Comparison of ENCODE assay signal across 20 cellular contexts in the genomic region with DNA sequence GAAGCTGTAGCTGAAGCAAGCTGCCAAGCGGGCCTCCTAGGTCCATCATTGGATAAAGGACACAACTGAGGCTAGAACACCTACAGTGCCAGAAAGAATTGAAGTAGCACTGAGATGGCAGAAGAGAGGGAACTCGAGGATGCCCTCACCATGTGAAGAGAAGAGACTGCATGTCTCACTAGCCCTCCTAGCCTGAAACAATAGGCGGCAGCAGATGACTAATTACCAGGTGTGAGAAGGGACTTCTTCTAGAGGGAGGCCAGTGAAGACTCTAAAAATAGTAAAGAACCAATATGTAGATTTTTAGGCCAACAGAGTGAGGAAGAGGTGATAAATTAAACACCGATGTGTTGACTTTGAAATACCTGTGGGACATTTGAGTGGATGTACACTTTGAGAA. TPM values are rescaled to one million over a fixed set of nuclear protein-coding genes. Genes with fewer than 3 reads are reported as not detected.
DNase-seq lines count a peak whose midpoint lies in the region; ATAC-seq and TF ChIP-seq lines count a peak whose summit lies in the region.
"Had no signal": no experiment of that assay in that cellular context is flagged by ENCODE, and none has a peak within 500 bp of the region (broad histone marks: within the 10 kb centered on the region; RNA-seq: fewer than 3 reads in every experiment).

No MANE protein-coding gene starts in this region.

- H3K4me3 Mint-ChIP-seq in activated naive CD4-positive, alpha-beta T cell treated with anti-CD3 and anti-CD28 coated beads, Interleukin-2, amount 10 ng/mL, durations not matched to agents 7 days and 5 days, result no peak overlapping the region
- H3K4me3 Mint-ChIP-seq: HFFc6; T-helper 2 cell treated with Interferon-gamma antibody and Interleukin-4, amounts not matched to agents 5 μg/mL and 100 μg/mL, for 36 hours had no signal

- H3K9me3 Mint-ChIP-seq in activated naive CD4-positive, alpha-beta T cell treated with anti-CD3 and anti-CD28 coated beads, Interleukin-2, amount 10 ng/mL, durations not matched to agents 7 days and 5 days, result no peaks in the 10 kb centered on the region
- H3K9me3 Mint-ChIP-seq: HFFc6; T-helper 2 cell treated with Interferon-gamma antibody and Interleukin-4, amounts not matched to agents 5 μg/mL and 100 μg/mL, for 36 hours had no signal

- in situ Hi-C loops in GM13977 (cut with MboI; ENCODE audit: low pct_unique_long_range_greater_than_20kb, low sequenced_read_pairs, unreplicated experiment), result loop anchor here (25.0 kb wide), 1 partner anchor 207 kb away; no protein-coding TSS in a partner anchor

- peak; percentile 19 for TF ChIP-seq CTCF in GM13977 (IDR thresholded peaks at IDR 0.05; ENCODE audit: extremely low read depth, insufficient read depth, missing control alignments)
- no peak for TF ChIP-seq CTCF in foreskin keratinocyte (conservative IDR thresholded peaks at IDR 0.05)

- no peaks in the 10 kb centered on the region for H3K4me1 ChIP-seq in foreskin keratinocyte
- H3K4me1 ChIP-seq: breast epithelium, left ventricle myocardium inferior had no signal

- peak; percentile 25 for DNase-seq in GM13977 (ENCODE audit: low spot score)
- DNase-seq in activated naive CD4-positive, alpha-beta T cell treated with anti-CD3 and anti-CD28 coated beads, Interleukin-2, amount 10 ng/mL, durations not matched to agents 7 days and 5 days, result no peak
- no peak for DNase-seq in ecto neural progenitor cell (ENCODE audit: low spot score)
- DNase-seq in stimulated activated CD8-positive, alpha-beta memory T cell treated with anti-CD3 and anti-CD28 coated beads, Interleukin-4, amount 100 ng/mL, for 48 hours, result no peak
- DNase-seq in foreskin keratinocyte, result no peak
- DNase-seq: activated CD4-positive, CD25-positive, alpha-beta regulatory T cell treated with anti-CD3 and anti-CD28 coated beads, Interleukin-2, amount 50 U/mL, for 72 hours; activated CD8-positive, alpha-beta memory T cell treated with anti-CD3 and anti-CD28 coated beads, Interleukin-2, amount 50 U/mL, for 4 hours; Calu3; HFFc6; left ventricle myocardium inferior; NCI-H2081 treated with DMSO at 0.1 percent for 48 hours; SHP77 had no signal

- peak; percentile 66 for ATAC-seq in GM19452 (IDR thresholded peaks at IDR 0.05; ENCODE audit: unreplicated experiment)
- peak; percentile 61 for ATAC-seq in HG02759 (IDR thresholded peaks at IDR 0.05; ENCODE audit: unreplicated experiment)
- ATAC-seq in HG03469 (IDR thresholded peaks at IDR 0.05; ENCODE audit: unreplicated experiment), result peak; percentile 44
- ATAC-seq in foreskin keratinocyte, result no peak
- ATAC-seq: activated naive CD4-positive, alpha-beta T cell treated with anti-CD3 and anti-CD28 coated beads, Interleukin-2, amount 50 U/mL, for 72 hours had no signal

- H3K36me3 Mint-ChIP-seq in activated naive CD4-positive, alpha-beta T cell treated with anti-CD3 and anti-CD28 coated beads, Interleukin-2, amount 10 ng/mL, durations not matched to agents 7 days and 5 days, result no peaks in the 10 kb centered on the region
- H3K36me3 Mint-ChIP-seq: activated naive CD4-positive, alpha-beta T cell treated with anti-CD3 and anti-CD28 coated beads, Interleukin-2, amount 50 U/mL, for 72 hours had no signal

- no peaks in the 10 kb centered on the region for H3K27me3 ChIP-seq in foreskin keratinocyte
- H3K27me3 ChIP-seq: breast epithelium had no signal

- CTCF ChIA-PET in activated naive CD4-positive, alpha-beta T cell treated with anti-CD3 and anti-CD28 coated beads, Interleukin-2, amount 10 ng/mL, durations not matched to agents 7 days and 5 days (lab: Charles Lee), result no interaction called here

- no peak overlapping the region for H3K27ac ChIP-seq in foreskin keratinocyte
- H3K27ac ChIP-seq: breast epithelium, left ventricle myocardium inferior had no signal

- no peak overlapping the region for H3K27ac Mint-ChIP-seq in activated naive CD4-positive, alpha-beta T cell treated with anti-CD3 and anti-CD28 coated beads, Interleukin-2, amount 10 ng/mL, durations not matched to agents 7 days and 5 days
- H3K27ac Mint-ChIP-seq: activated naive CD4-positive, alpha-beta T cell treated with anti-CD3 and anti-CD28 coated beads, Interleukin-2, amount 50 U/mL, for 72 hours; HFFc6; progenitor cell of endocrine pancreas; T-helper 2 cell treated with Interferon-gamma antibody and Interleukin-4, amounts not matched to agents 5 μg/mL and 100 μg/mL, for 36 hours had no signal

- H3K27me3 Mint-ChIP-seq in activated naive CD4-positive, alpha-beta T cell treated with anti-CD3 and anti-CD28 coated beads, Interleukin-2, amount 10 ng/mL, durations not matched to agents 7 days and 5 days, result no peaks in the 10 kb centered on the region

- H3K4me1 Mint-ChIP-seq in activated naive CD4-positive, alpha-beta T cell treated with anti-CD3 and anti-CD28 coated beads, Interleukin-2, amount 10 ng/mL, durations not matched to agents 7 days and 5 days, result no peaks in the 10 kb centered on the region

RNA-seq across cellular contexts. Expression of gene LGSN, which starts 50.3 kb away (rescaled TPM):
- not detected in 2 replicates for total RNA-seq in foreskin keratinocyte
- polyA plus RNA-seq in foreskin keratinocyte, result not detected in 2 replicates
- total RNA-seq: activated naive CD4-positive, alpha-beta T cell treated with anti-CD3 and anti-CD28 coated beads, Interleukin-2, amount 50 U/mL, for 72 hours; breast epithelium; Calu3; HFFc6; left ventricle myocardium inferior; progenitor cell of endocrine pancreas; subcutaneous adipose tissue had no signal

RNA-seq across cellular contexts. Expression of gene FKBP1C, which starts 58.2 kb away (rescaled TPM):
- total RNA-seq in foreskin keratinocyte, result 0.46 and 3.1 TPM in 2 replicates
- polyA plus RNA-seq in foreskin keratinocyte, result 0.85 and 3.3 TPM in 2 replicates
- total RNA-seq: activated naive CD4-positive, alpha-beta T cell treated with anti-CD3 and anti-CD28 coated beads, Interleukin-2, amount 50 U/mL, for 72 hours had no signal
